Comparison of ENCODE assay signal across 18 cellular contexts in the genomic region with DNA sequence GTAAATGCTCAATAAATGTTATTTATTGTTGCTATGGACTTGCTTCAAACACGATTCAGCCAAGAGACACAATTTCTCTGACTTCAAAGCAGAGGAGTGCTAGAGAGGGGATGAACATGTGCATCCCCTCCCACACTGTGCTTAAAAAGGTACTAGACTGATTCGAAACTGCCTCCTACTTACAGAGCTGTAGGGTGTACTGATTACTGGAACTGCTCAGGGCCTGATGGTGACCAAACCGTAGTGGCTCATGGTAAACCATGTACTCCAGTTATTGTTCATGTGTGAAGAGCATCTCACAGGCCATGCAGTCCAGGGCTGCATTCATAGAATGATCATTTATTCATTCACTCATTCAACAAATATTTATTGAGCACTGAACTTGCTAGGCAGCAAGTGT.
DNase-seq lines count a peak whose midpoint lies in the region; ATAC-seq and TF ChIP-seq lines count a peak whose summit lies in the region.
"Had no signal": no experiment of that assay in that cellular context is flagged by ENCODE, and none has a peak within 500 bp of the region (broad histone marks: within the 10 kb centered on the region; RNA-seq: fewer than 3 reads in every experiment).

No MANE protein-coding gene starts in this region.

- no peaks in the 10 kb centered on the region for H3K4me1 ChIP-seq in PC-9 (replicated peaks; ENCODE audit: insufficient read depth)
- H3K4me1 ChIP-seq: adrenal gland, left lung, pancreas, upper lobe of left lung had no signal

- POLR2A ChIA-PET in CD4-positive, alpha-beta T cell (lab: Charles Lee): no interaction called here
- POLR2A ChIA-PET in PC-9 (lab: Charles Lee; ENCODE audit: unreplicated experiment): interaction anchor here (0.6 kb wide), 1 partner anchor 161 kb away, joined by 4 read pairs; no protein-coding TSS in a partner anchor

- no peak overlapping the region for H3K27ac ChIP-seq in CD4-positive, alpha-beta T cell (ENCODE audit: low read depth, low read length)
- H3K27ac ChIP-seq in PC-9: no peak overlapping the region
- H3K27ac ChIP-seq: adrenal gland, left lung, pancreas, RWPE1, upper lobe of left lung had no signal

- H3K36me3 ChIP-seq in PC-9 (ENCODE audit: low read depth): no peaks in the 10 kb centered on the region
- H3K36me3 ChIP-seq: adrenal gland, left lung, pancreas, upper lobe of left lung had no signal

- H4K20me1 ChIP-seq in PC-9 (ENCODE audit: insufficient read depth): no peaks in the 10 kb centered on the region

- H3K27me3 Mint-ChIP-seq in CD4-positive, alpha-beta T cell: no peaks in the 10 kb centered on the region

- no peaks in the 10 kb centered on the region for H3K4me1 Mint-ChIP-seq in CD4-positive, alpha-beta T cell (ENCODE audit: low read depth)

- peak; percentile 72 for ATAC-seq in GM18519 (IDR thresholded peaks at IDR 0.05; ENCODE audit: low FRiP score, unreplicated experiment)
- peak; percentile 54 for ATAC-seq in GM21367 (IDR thresholded peaks at IDR 0.05; ENCODE audit: unreplicated experiment)
- ATAC-seq in HG02973 (IDR thresholded peaks at IDR 0.05; ENCODE audit: unreplicated experiment): peak; percentile 83
- no peak for ATAC-seq in CD4-positive, alpha-beta T cell (ENCODE audit: poor library complexity)
- ATAC-seq: left lung had no signal

- H3K4me3 Mint-ChIP-seq in CD4-positive, alpha-beta T cell: no peak overlapping the region

- H2AFZ ChIP-seq in PC-9: no peak overlapping the region

- CTCF ChIA-PET in CD4-positive, alpha-beta T cell (lab: Charles Lee): no interaction called here
- CTCF ChIA-PET in PC-9 (lab: Charles Lee): no interaction called here

- H3K27me3 ChIP-seq in CD4-positive, alpha-beta T cell (ENCODE audit: control insufficient read depth, insufficient read depth, low read length): no peaks in the 10 kb centered on the region
- no peaks in the 10 kb centered on the region for H3K27me3 ChIP-seq in PC-9 (ENCODE audit: insufficient read depth, low read depth)
- H3K27me3 ChIP-seq: adrenal gland, left lung, pancreas, upper lobe of left lung had no signal

- no peaks in the 10 kb centered on the region for H3K79me2 ChIP-seq in PC-9 (ENCODE audit: low read depth)

- H3F3A ChIP-seq in PC-9 (ENCODE audit: insufficient read depth, low read depth): no peaks in the 10 kb centered on the region

- BruUV-seq in PC-9 (replicated peaks; lab: Mats Ljungman, UMichigan): no TSS peak

- no peaks in the 10 kb centered on the region for H3K9me3 ChIP-seq in CD4-positive, alpha-beta T cell (ENCODE audit: control insufficient read depth, low read length)
- no peaks in the 10 kb centered on the region for H3K9me3 ChIP-seq in PC-9 (ENCODE audit: insufficient read depth, low read depth)
- H3K9me3 ChIP-seq: adrenal gland, left lung, pancreas, upper lobe of left lung had no signal

- H3K9me2 ChIP-seq in PC-9 (ENCODE audit: insufficient read depth): no peaks in the 10 kb centered on the region

- H3K36me3 Mint-ChIP-seq in CD4-positive, alpha-beta T cell (ENCODE audit: low read depth): no peaks in the 10 kb centered on the region

- H3K4me2 ChIP-seq in PC-9: no peak overlapping the region

- TF ChIP-seq CTCF in CD4-positive, alpha-beta T cell (IDR thresholded peaks at IDR 0.05): no peak
- no peak for TF ChIP-seq CTCF in PC-9 (conservative IDR thresholded peaks at IDR 0.05)

- H3K27ac Mint-ChIP-seq in CD4-positive, alpha-beta T cell: no peak overlapping the region

- H3K4me3 ChIP-seq in PC-9: no peak overlapping the region
- H3K4me3 ChIP-seq: adrenal gland, left lung, pancreas, upper lobe of left lung had no signal

- intact Hi-C loops in CD4-positive, alpha-beta T cell (cut with DNase I, micrococcal nuclease): no loop called here
- intact Hi-C loops in PC-9 (cut with micrococcal nuclease; ENCODE audit: unreplicated experiment): no loop called here

- peaks cover 2% of the 10 kb centered on the region for H3K9me3 Mint-ChIP-seq in CD4-positive, alpha-beta T cell

- DNase-seq in NCI-H1092 treated with DMSO at 0.1 percent for 48 hours (lab: John Stamatoyannopoulos, UW): peak; percentile 82
- DNase-seq in NCI-H2107 treated with DMSO at 0.1 percent for 48 hours (lab: John Stamatoyannopoulos, UW; ENCODE audit: unreplicated experiment): no peak
- no peak for DNase-seq in GM19240 (ENCODE audit: insufficient read length, low spot score)
- no peak for DNase-seq in CD4-positive, alpha-beta T cell
- no peak for DNase-seq in PC-9
- DNase-seq: adrenal gland, EL, H7, left lung, NCI-H2171 treated with DMSO at 0.1 percent for 48 hours, NCI-H82, small intestine, upper lobe of left lung had no signal
